Comparison of ENCODE assay signal across 7 cellular contexts in genomic region chr3:42490243-42490642, GRCh38. TPM values are rescaled to one million over a fixed set of nuclear protein-coding genes. Genes with fewer than 3 reads are reported as not detected.
A peak's percentile ranks its signal among the peaks of the same experiment; 100 is the strongest.
DNase-seq lines count a peak whose midpoint lies in the region; ATAC-seq and TF ChIP-seq lines count a peak whose summit lies in the region.

No MANE protein-coding gene starts in this region.

- H3K4me1 ChIP-seq in Caco-2: 0 out of 2 replicates have a peak, but pooled peaks cover 6% of the 10 kb centered on the region

- no peak overlapping the region for H3K4me3 ChIP-seq in Caco-2 (ENCODE audit: low read depth, low read length)

- CTCF ChIA-PET in Caco-2 (lab: Charles Lee): interaction anchor here (0.6 kb wide), 1 partner anchor 11 kb away, joined by 3 read pairs; no protein-coding TSS in a partner anchor

- no peaks in the 10 kb centered on the region for H3K9me3 Mint-ChIP-seq in activated CD4-positive, alpha-beta T cell treated with anti-CD3 and anti-CD28 coated beads, Interleukin-2, amount 10 ng/mL, durations not matched to agents 24 days and 14 days
- no peaks in the 10 kb centered on the region for H3K9me3 Mint-ChIP-seq in Caco-2 (ENCODE audit: unreplicated experiment)

- BruUV-seq in Caco-2 (replicated peaks; lab: Mats Ljungman, UMichigan): no TSS peak

- H3K4me1 Mint-ChIP-seq in activated CD4-positive, alpha-beta T cell treated with anti-CD3 and anti-CD28 coated beads, Interleukin-2, amount 10 ng/mL, durations not matched to agents 24 days and 14 days: no peaks in the 10 kb centered on the region
- H3K4me1 Mint-ChIP-seq in Caco-2 (ENCODE audit: low read depth, unreplicated experiment): peaks cover 12% of the 10 kb centered on the region

- H3K27ac Mint-ChIP-seq in activated CD4-positive, alpha-beta T cell treated with anti-CD3 and anti-CD28 coated beads, Interleukin-2, amount 10 ng/mL, durations not matched to agents 24 days and 14 days: no peak overlapping the region
- no peak overlapping the region for H3K27ac Mint-ChIP-seq in Caco-2 (ENCODE audit: unreplicated experiment)

- no peak for TF ChIP-seq CTCF in Caco-2 (IDR thresholded peaks at IDR 0.05; ENCODE audit: insufficient read depth in 1 of 2, low read depth in 1 of 2, low read length in 1 of 2, severe bottlenecking in 1 of 2, unreplicated experiment in 1 of 2)

- no peaks in the 10 kb centered on the region for H3K9me3 ChIP-seq in Caco-2

- no peaks in the 10 kb centered on the region for H3K36me3 ChIP-seq in Caco-2 (ENCODE audit: control insufficient read depth, insufficient read depth, low read length)

- DNase-seq in MV-4-11 (lab: John Stamatoyannopoulos, UW) (peak; percentile 96), dermis blood vessel endothelial cell (peak; percentile 79), sciatic nerve (ENCODE audit: low spot score) (no peak), Caco-2 (no peak)
- DNase-seq in activated CD4-positive, alpha-beta T cell treated with anti-CD3 and anti-CD28 coated beads, Interleukin-2, amount 10 ng/mL, durations not matched to agents 24 days and 14 days: no peak

- intact Hi-C loops in sciatic nerve (cut with DNase I): no loop called here
- intact Hi-C loops in activated CD4-positive, alpha-beta T cell treated with anti-CD3 and anti-CD28 coated beads, Interleukin-2, amount 10 ng/mL, durations not matched to agents 24 days and 14 days (cut with micrococcal nuclease): no loop called here
- intact Hi-C loops in Caco-2 (cut with micrococcal nuclease; ENCODE audit: unreplicated experiment): no loop called here

- no peak overlapping the region for H3K4me3 Mint-ChIP-seq in activated CD4-positive, alpha-beta T cell treated with anti-CD3 and anti-CD28 coated beads, Interleukin-2, amount 10 ng/mL, durations not matched to agents 24 days and 14 days
- no peak overlapping the region for H3K4me3 Mint-ChIP-seq in Caco-2 (ENCODE audit: unreplicated experiment)

- POLR2A ChIA-PET in Caco-2 (lab: Charles Lee): no interaction called here

- H3K27me3 Mint-ChIP-seq in activated CD4-positive, alpha-beta T cell treated with anti-CD3 and anti-CD28 coated beads, Interleukin-2, amount 10 ng/mL, durations not matched to agents 24 days and 14 days: peaks cover 13% of the 10 kb centered on the region
- peaks cover 2% of the 10 kb centered on the region for H3K27me3 Mint-ChIP-seq in Caco-2 (ENCODE audit: insufficient read depth, unreplicated experiment)

- ATAC-seq in GM18868 (IDR thresholded peaks at IDR 0.05; ENCODE audit: unreplicated experiment) (peak; percentile 98), HG02623 (IDR thresholded peaks at IDR 0.05; ENCODE audit: unreplicated experiment) (peak; percentile 97), sciatic nerve (peak; percentile 52)

- H3K36me3 Mint-ChIP-seq in activated CD4-positive, alpha-beta T cell treated with anti-CD3 and anti-CD28 coated beads, Interleukin-2, amount 10 ng/mL, durations not matched to agents 24 days and 14 days (ENCODE audit: low read depth): no peaks in the 10 kb centered on the region
- H3K36me3 Mint-ChIP-seq in Caco-2 (ENCODE audit: insufficient read depth, unreplicated experiment): no peaks in the 10 kb centered on the region

- H3K27me3 ChIP-seq in Caco-2 (replicated peaks; ENCODE audit: control insufficient read depth, insufficient read depth, low read length): no peaks in the 10 kb centered on the region

RNA-seq across cellular contexts. Expression of gene VIPR1, which starts 12.2 kb away (rescaled TPM):
- 0.23 and 0.85 TPM in 2 replicates for total RNA-seq in dermis blood vessel endothelial cell
- total RNA-seq in sciatic nerve: 5.8 TPM
- total RNA-seq in activated CD4-positive, alpha-beta T cell treated with anti-CD3 and anti-CD28 coated beads, Interleukin-2, amount 10 ng/mL, durations not matched to agents 24 days and 14 days: 0.68 and 0.80 TPM in 2 replicates
- total RNA-seq in Caco-2 (2022): 3.7 and 3.8 TPM in 2 replicates

Comparison
In these comparisons a context has a peak if more than half of its experiments do, and no peak if none do; other contexts are left out.
1. DNase-seq: peak in MV-4-11 (single experiment) and dermis blood vessel endothelial cell (single experiment); none in sciatic nerve (single experiment), activated CD4-positive, alpha-beta T cell treated with anti-CD3 and anti-CD28 coated beads, Interleukin-2, amount 10 ng/mL, durations not matched to agents 24 days and 14 days (single experiment) and Caco-2 (0 of 2).
2. Peak in every context shown above with its lines, with median percentiles within 50 percentile points of each other: ATAC-seq.